ENCODE assay signal across 8 cellular contexts in the genomic region with DNA sequence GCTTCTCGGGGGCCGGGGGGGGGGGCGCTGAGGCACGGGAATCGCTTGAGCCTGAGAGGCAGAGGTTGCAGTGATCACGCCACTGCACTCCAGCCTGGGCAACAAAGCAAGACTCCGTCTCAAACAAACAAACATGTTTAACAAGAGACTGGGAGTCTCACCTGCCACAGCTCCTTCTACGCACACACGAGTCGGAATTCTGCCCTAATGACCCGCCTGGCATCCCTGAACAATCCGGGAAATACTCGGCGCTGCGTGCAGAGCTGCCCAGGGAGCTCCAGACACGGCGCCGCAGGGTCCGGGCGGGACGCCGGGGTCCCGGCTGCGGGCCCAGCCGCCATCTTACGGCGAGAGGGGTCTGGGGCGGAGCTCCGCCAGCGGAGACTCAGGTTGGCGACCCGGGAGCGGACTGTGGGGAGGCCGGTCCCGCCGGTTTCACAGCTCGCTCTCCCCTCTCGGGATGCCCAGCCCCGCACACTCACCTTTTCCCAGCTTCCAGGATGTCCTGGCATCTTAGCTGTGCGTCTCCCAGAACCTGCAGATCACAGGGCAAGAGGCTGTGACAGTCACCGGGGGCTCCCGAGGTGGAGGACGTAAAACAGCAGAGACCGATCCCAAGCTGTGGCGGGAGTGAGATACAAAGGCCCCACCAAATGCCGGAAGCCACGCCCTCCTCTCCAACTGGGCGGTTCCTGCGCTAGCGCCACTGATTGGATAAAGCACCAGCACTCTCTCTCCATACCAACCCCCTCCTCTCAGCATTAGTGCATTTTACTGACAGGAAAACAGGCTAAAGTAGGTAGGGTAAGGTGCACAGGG. TPM values are rescaled to one million over a fixed set of nuclear protein-coding genes. Genes with fewer than 3 reads are reported as not detected.
A peak's percentile ranks its signal among the peaks of the same experiment; 100 is the strongest.
DNase-seq lines count a peak whose midpoint lies in the region; ATAC-seq and TF ChIP-seq lines count a peak whose summit lies in the region.

No MANE protein-coding gene starts in this region.

- H3K36me3 ChIP-seq in ectodermal cell (ENCODE audit: control insufficient read depth, insufficient read depth, low read length) (no peaks in the 10 kb centered on the region), lower lobe of right lung (peaks cover 23% of the 10 kb centered on the region)

- POLR2A ChIA-PET in activated CD8-positive, alpha-beta T cell treated with anti-CD3 and anti-CD28 coated beads for 36 hours (lab: Charles Lee) = interaction anchor here (0.7 to 3.2 kb wide), 7 partner anchors 10 to 122 kb away, joined by 3 to 16 read pairs (median 3); a partner anchor contains a TSS

- ATAC-seq in HG03457 (IDR thresholded peaks at IDR 0.05; ENCODE audit: unreplicated experiment) (peak; percentile 96), lower lobe of right lung (peak; percentile 100)
- ATAC-seq in activated CD8-positive, alpha-beta T cell treated with anti-CD3 and anti-CD28 coated beads for 36 hours = peak; percentile 99

- H3K4me3 Mint-ChIP-seq in activated CD8-positive, alpha-beta T cell treated with anti-CD3 and anti-CD28 coated beads for 36 hours = peak overlapping the region; percentile 91

- intact Hi-C loops in activated CD8-positive, alpha-beta T cell treated with anti-CD3 and anti-CD28 coated beads for 36 hours (cut with micrococcal nuclease) = no loop called here
- intact Hi-C loops in lower lobe of right lung (cut with DNase I) = no loop called here

- no peaks in the 10 kb centered on the region for H3K9me3 Mint-ChIP-seq in activated CD8-positive, alpha-beta T cell treated with anti-CD3 and anti-CD28 coated beads for 36 hours

- peak overlapping the region; percentile 92 for H3K27ac Mint-ChIP-seq in activated CD8-positive, alpha-beta T cell treated with anti-CD3 and anti-CD28 coated beads for 36 hours

- peak overlapping the region; percentile 93 for H3K27ac ChIP-seq in ectodermal cell (ENCODE audit: insufficient read depth, low read depth, low read length, poor library complexity, severe bottlenecking)
- peak overlapping the region; percentile 93 for H3K27ac ChIP-seq in lower lobe of right lung

- H3K27me3 Mint-ChIP-seq in activated CD8-positive, alpha-beta T cell treated with anti-CD3 and anti-CD28 coated beads for 36 hours = no peaks in the 10 kb centered on the region

- H3K4me1 ChIP-seq in ectodermal cell (ENCODE audit: control insufficient read depth, insufficient read depth, low read length) (no peaks in the 10 kb centered on the region), lower lobe of right lung (peaks cover 20% of the 10 kb centered on the region)

- H3K27me3 ChIP-seq in ectodermal cell (ENCODE audit: control insufficient read depth, insufficient read depth, low read length, poor library complexity, severe bottlenecking) (no peaks in the 10 kb centered on the region), lower lobe of right lung (ENCODE audit: low read depth) (no peaks in the 10 kb centered on the region)

- peaks cover 23% of the 10 kb centered on the region for H3K4me1 Mint-ChIP-seq in activated CD8-positive, alpha-beta T cell treated with anti-CD3 and anti-CD28 coated beads for 36 hours (ENCODE audit: low read depth)

- H3K36me3 Mint-ChIP-seq in activated CD8-positive, alpha-beta T cell treated with anti-CD3 and anti-CD28 coated beads for 36 hours (ENCODE audit: low read depth) = peaks cover 22% of the 10 kb centered on the region

- DNase-seq in Ammon's horn (ENCODE audit: low spot score) (peak; percentile 97), GM19238 (ENCODE audit: insufficient read length, low spot score) (peak; percentile 73), NCI-H748 (lab: John Stamatoyannopoulos, UW; ENCODE audit: unreplicated experiment) (peak; percentile 96), lower lobe of right lung (peak; percentile 93)
- peak; percentile 97 for DNase-seq in activated CD8-positive, alpha-beta T cell treated with anti-CD3 and anti-CD28 coated beads for 36 hours
- DNase-seq in stimulated activated CD4-positive, alpha-beta T cell treated with anti-CD3 and anti-CD28 coated beads, TNF-alpha, amount 100 ng/mL, for 24 hours (ENCODE audit: low read depth in 3 of 3) = peak; percentile 84 to 93 (median 85)

- H3K9me3 ChIP-seq in ectodermal cell (ENCODE audit: control insufficient read depth, low read length) = no peaks in the 10 kb centered on the region
- no peaks in the 10 kb centered on the region for H3K9me3 ChIP-seq in lower lobe of right lung

- CTCF ChIA-PET in activated CD8-positive, alpha-beta T cell treated with anti-CD3 and anti-CD28 coated beads for 36 hours (lab: Charles Lee) = interaction anchor here (1.1 to 1.6 kb wide), 3 partner anchors 10 to 23 kb away, joined by 3 to 9 read pairs (median 4); a partner anchor contains a TSS

- TF ChIP-seq CTCF in activated CD8-positive, alpha-beta T cell treated with anti-CD3 and anti-CD28 coated beads for 36 hours (IDR thresholded peaks at IDR 0.05) = no peak
- no peak for TF ChIP-seq CTCF in lower lobe of right lung (IDR thresholded peaks at IDR 0.05)

- H3K4me3 ChIP-seq in ectodermal cell (ENCODE audit: insufficient read depth, low read depth, low read length) (peak overlapping the region; percentile 83), lower lobe of right lung (peak overlapping the region; percentile 90)

- 0% methylated on average over 50 of the region's 50 CpGs for whole genome bisulfite sequencing in ectodermal cell, 2 experiments

RNA-seq across cellular contexts. Expression of a gene that starts 23.6 kb away (rescaled TPM):
- 10 to 100 TPM; 15.6 to 15.7 TPM for total RNA-seq in activated CD8-positive, alpha-beta T cell treated with anti-CD3 and anti-CD28 coated beads for 36 hours
- 24.2 TPM for polyA plus RNA-seq in ectodermal cell (2013, experiment 1 of 4)
- polyA plus RNA-seq in ectodermal cell (2013, experiment 2 of 4) = 27.8 TPM
- polyA plus RNA-seq in ectodermal cell (2013, experiment 3 of 4) = 21.9 TPM
- 19.8 TPM for polyA plus RNA-seq in ectodermal cell (2013, experiment 4 of 4)
- total RNA-seq in lower lobe of right lung = 1.7 TPM

Comparison
In these comparisons a context has a peak if more than half of its experiments do, and no peak if none do; other contexts are left out.
1. Peak in every context shown above with its lines: DNase-seq, ATAC-seq, H3K4me3 ChIP-seq and H3K27ac ChIP-seq.